In the genomic region with DNA sequence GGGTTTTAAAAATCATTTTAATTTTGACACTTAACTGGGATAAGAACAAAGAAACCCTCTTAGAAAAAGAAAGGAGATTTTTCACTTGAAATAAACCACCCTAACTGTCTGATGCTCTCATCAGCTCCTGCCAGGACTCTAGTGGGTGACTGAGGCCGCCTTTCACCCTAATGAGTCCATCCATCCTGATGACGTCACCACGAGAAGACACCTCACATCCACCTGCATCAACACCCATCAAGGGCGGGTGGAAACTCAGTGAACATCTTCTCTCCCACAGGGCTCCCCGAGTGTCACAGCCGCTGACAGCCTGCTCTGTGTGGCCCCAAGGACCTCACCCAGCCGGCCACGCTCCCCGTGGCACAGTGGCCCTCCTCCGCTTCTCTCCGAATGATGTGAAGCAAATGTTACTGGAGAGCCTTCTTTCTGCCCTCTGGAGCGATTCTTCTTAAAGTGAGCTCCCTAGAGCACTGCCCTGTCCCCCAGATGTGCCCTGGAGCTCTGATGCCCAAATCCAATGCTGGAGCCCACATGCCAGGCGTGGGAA, we compare ENCODE assay signal across 22 cellular contexts.
DNase-seq lines count a peak whose midpoint lies in the region; ATAC-seq, FAIRE-seq and TF ChIP-seq lines count a peak whose summit lies in the region.
"Had no signal": no experiment of that assay in that cellular context is flagged by ENCODE, and none has a peak within 500 bp of the region (broad histone marks: within the 10 kb centered on the region; RNA-seq: fewer than 3 reads in every experiment).

No MANE protein-coding gene starts in this region.

- 19% methylated on average over 12 of the region's 13 CpGs for WGBS in HepG2 (ENCODE audit: low lambda C conversion rate)
- WGBS in right lobe of liver (ENCODE audit: insufficient coverage, low coverage, low lambda C conversion rate, missing lambda C conversion rate): 51% methylated on average over 10 of the region's 13 CpGs
- no CpG with 5 or more reads among the region's 13 CpGs for WGBS in neuronal stem cell (ENCODE audit: extremely low coverage in 2 of 2, insufficient read length in 2 of 2, insufficient replicate concordance in 1 of 2), 2 donors

- DNase-seq in HepG2 (ENCODE audit: low spot score) (no peak), right lobe of liver (no peak), neuronal stem cell (ENCODE audit: low spot score) (no peak), RCC 7860 (ENCODE audit: low spot score) (no peak), kidney (no peak)
- DNase-seq: 8988T; ACHN; AML-193; BE2C; CD4-positive, alpha-beta T cell; CD8-positive, alpha-beta memory T cell; DMS 273 treated with DMSO at 0.1 percent for 48 hours; DMS79; GM23248 had no signal

- no peak overlapping the region for H3K14ac ChIP-seq in neuronal stem cell (ENCODE audit: low read length)

- H3K4me1 ChIP-seq in HepG2 (ENCODE audit: insufficient read depth, low read length) (no peaks in the 10 kb centered on the region), right lobe of liver (no peaks in the 10 kb centered on the region), neuronal stem cell (ENCODE audit: control insufficient read depth in 2 of 2, insufficient read depth in 1 of 2, low read depth in 1 of 2, low read length in 2 of 2) (peaks cover 5 to 14% of the 10 kb centered on the region in 2 donors), kidney (ENCODE audit: control insufficient read depth in 1 of 2, insufficient read depth in 1 of 2, low read depth in 1 of 2, low read length in 2 of 2) (no peaks in the 10 kb centered on the region)
- H3K4me1 ChIP-seq: A549, BE2C, HAP-1 had no signal

- no peak overlapping the region for H4K8ac ChIP-seq in neuronal stem cell (ENCODE audit: low read depth, low read length)

- H4K91ac ChIP-seq in neuronal stem cell (ENCODE audit: low read depth, low read length, poor library complexity): peak overlapping the region; percentile 80

- H3K9ac ChIP-seq in HepG2 (ENCODE audit: insufficient read depth, low read depth, low read length) (no peak overlapping the region), neuronal stem cell (ENCODE audit: low read depth, low read length, poor library complexity) (no peak overlapping the region), kidney (ENCODE audit: low read length in 2 of 2) (no peak overlapping the region)
- H3K9ac ChIP-seq: BLaER1 treated with 17β-estradiol and CSF1 and Interleukin-3, amounts not matched to agents 10 nM and 100 nM; GM23248 had no signal

- peak overlapping the region; percentile 80 for H2AK5ac ChIP-seq in neuronal stem cell (ENCODE audit: low read depth, low read length)

- TF ChIP-seq POLR2A in HepG2 (IDR thresholded peaks at IDR 0.05; ENCODE audit: insufficient read depth in 1 of 2, low read depth in 2 of 2, low read length in 2 of 2) (no peak), right lobe of liver (IDR thresholded peaks at IDR 0.05) (no peak)

- H3K23ac ChIP-seq in neuronal stem cell (ENCODE audit: low read depth, low read length, poor library complexity): no peak overlapping the region

- no peaks in the 10 kb centered on the region for H3K27me3 ChIP-seq in HepG2 (ENCODE audit: control insufficient read depth in 1 of 2, insufficient read depth in 2 of 2, low read length in 2 of 2)
- H3K27me3 ChIP-seq in right lobe of liver: no peaks in the 10 kb centered on the region
- no peaks in the 10 kb centered on the region for H3K27me3 ChIP-seq in neuronal stem cell (ENCODE audit: control insufficient read depth in 3 of 3, insufficient read depth in 3 of 3, low read depth in 1 of 3, low read length in 3 of 3)
- H3K27me3 ChIP-seq: BE2C had no signal

- H2BK15ac ChIP-seq in neuronal stem cell (ENCODE audit: low read length): no peak overlapping the region

- intact Hi-C loops in HepG2 (cut with micrococcal nuclease; ENCODE audit: unreplicated experiment) (no loop called here), right lobe of liver (cut with DNase I) (no loop called here), kidney (cut with DNase I) (no loop called here)

- H2BK5ac ChIP-seq in neuronal stem cell (ENCODE audit: low read length): peak overlapping the region; percentile 16

- in situ Hi-C loops in HepG2 (cut with HindIII; ENCODE audit: extremely low pct_ligation_motif_present, low pct_unique_long_range_greater_than_20kb): no loop called here

- no peak overlapping the region for H3K27ac ChIP-seq in HepG2 (ENCODE audit: extremely low read length, insufficient read depth, low read length)
- no peak overlapping the region for H3K27ac ChIP-seq in right lobe of liver
- peak overlapping the region; percentile 100 for H3K27ac ChIP-seq in KOPT-K1 (ENCODE audit: low read depth, low read length, poor library complexity, severe bottlenecking)
- no peak overlapping the region for H3K27ac ChIP-seq in neuronal stem cell (replicated peaks; ENCODE audit: low read length)
- H3K27ac ChIP-seq in kidney (ENCODE audit: low read depth in 2 of 2, low read length in 2 of 2): no peak overlapping the region
- H3K27ac ChIP-seq: A549, GM23248 had no signal

- no peak for TF ChIP-seq CTCF in HepG2 (CRISPR knock-in tag; IDR thresholded peaks at IDR 0.05)
- no peak for TF ChIP-seq CTCF in right lobe of liver (IDR thresholded peaks at IDR 0.05)
- no peak for TF ChIP-seq CTCF in kidney (IDR thresholded peaks at IDR 0.05; ENCODE audit: borderline replicate concordance, extremely low read depth, insufficient read depth)

- H3K36me3 ChIP-seq in HepG2 (replicated peaks in 1 of 2; ENCODE audit: control insufficient read depth in 1 of 2, insufficient read depth in 2 of 2, low read length in 2 of 2) (no peaks in the 10 kb centered on the region), right lobe of liver (no peaks in the 10 kb centered on the region), KOPT-K1 (ENCODE audit: insufficient read depth, low read length) (no peaks in the 10 kb centered on the region), neuronal stem cell (replicated peaks in 1 of 2; ENCODE audit: control insufficient read depth in 2 of 2, insufficient read depth in 2 of 2, low read length in 2 of 2) (no peaks in the 10 kb centered on the region), kidney (ENCODE audit: control insufficient read depth in 1 of 2, insufficient read depth in 2 of 2, low read length in 2 of 2) (no peaks in the 10 kb centered on the region)
- H3K36me3 ChIP-seq: BE2C; BLaER1 treated with 17β-estradiol and CSF1 and Interleukin-3, amounts not matched to agents 10 nM and 100 nM; HAP-1 had no signal

- H3K79me2 ChIP-seq in HepG2 (ENCODE audit: insufficient read depth, low read length): no peaks in the 10 kb centered on the region

- no peak overlapping the region for H2AFZ ChIP-seq in HepG2 (ENCODE audit: low read length)
- H2AFZ ChIP-seq in neuronal stem cell (ENCODE audit: low read length): no peak overlapping the region
- H2AFZ ChIP-seq: GM23248 had no signal

- no peak for TF ChIP-seq RAD21 in HepG2 (CRISPR knock-in tag; IDR thresholded peaks at IDR 0.05)

- H3K9me3 ChIP-seq in HepG2 (ENCODE audit: low read length) (peaks cover 82% of the 10 kb centered on the region), right lobe of liver (no peaks in the 10 kb centered on the region), KOPT-K1 (ENCODE audit: insufficient read depth, low read length, poor library complexity, severe bottlenecking) (peaks cover 6% of the 10 kb centered on the region), neuronal stem cell (replicated peaks in 1 of 2; ENCODE audit: control insufficient read depth in 2 of 2, insufficient read depth in 1 of 2, low read depth in 1 of 2, low read length in 2 of 2) (peaks cover 0 to 9% of the 10 kb centered on the region in 2 donors), kidney (ENCODE audit: control insufficient read depth in 1 of 2, low read length in 2 of 2) (no peaks in the 10 kb centered on the region)
- H3K9me3 ChIP-seq: A549, HAP-1 had no signal

- BruUV-seq in HepG2 (replicated peaks; lab: Mats Ljungman, UMichigan): no TSS peak

- no peaks in the 10 kb centered on the region for H4K20me1 ChIP-seq in HepG2 (ENCODE audit: insufficient read depth, low read length)
- H4K20me1 ChIP-seq: BLaER1 treated with 17β-estradiol and CSF1 and Interleukin-3, amounts not matched to agents 10 nM and 100 nM had no signal

- CTCF ChIA-PET in HepG2 (lab: Yijun Ruan, JAX; ENCODE audit: low intra/inter-chr PET ratio, low total read pairs): no interaction called here

- ATAC-seq in HepG2 (no peak), right lobe of liver (no peak)
- ATAC-seq: A549 had no signal

- no peak overlapping the region for H3K4me2 ChIP-seq in HepG2 (ENCODE audit: low read depth, low read length)
- no peak overlapping the region for H3K4me2 ChIP-seq in neuronal stem cell (ENCODE audit: insufficient read depth, low read length, poor library complexity, severe bottlenecking)
- H3K4me2 ChIP-seq: A549 had no signal

- H2BK120ac ChIP-seq in neuronal stem cell (ENCODE audit: low read depth, low read length): peak overlapping the region; percentile 63

- TF ChIP-seq EP300 in HepG2 (IDR thresholded peaks at IDR 0.05; ENCODE audit: low read depth in 2 of 2, low read length in 2 of 2) (no peak), HepG2 (CRISPR knock-in tag; IDR thresholded peaks at IDR 0.05; ENCODE audit: borderline replicate concordance) (no peak)

- H3K4me3 ChIP-seq in HepG2 (replicated peaks in 1 of 3; ENCODE audit: insufficient read depth in 1 of 3, low read depth in 2 of 3, low read length in 3 of 3) (no peak overlapping the region), right lobe of liver (no peak overlapping the region), neuronal stem cell (ENCODE audit: low read length in 2 of 2) (no peak overlapping the region), kidney (ENCODE audit: low read length in 2 of 2) (no peak overlapping the region)
- H3K4me3 ChIP-seq: A549; BLaER1 treated with 17β-estradiol and CSF1 and Interleukin-3, amounts not matched to agents 10 nM and 100 nM; GM23248; HAP-1 had no signal

- H3K4ac ChIP-seq in neuronal stem cell (ENCODE audit: low read length): no peak overlapping the region

- FAIRE-seq in HepG2 (lab: Jason Lieb, UNC) (no peak), RCC 7860 (lab: Jason Lieb, UNC) (no peak), kidney (lab: Jason Lieb, UNC) (no peak)
- FAIRE-seq: A549, D721Med, G401.6, GM12892, GM19239 had no signal

- no peaks in the 10 kb centered on the region for H3K79me1 ChIP-seq in neuronal stem cell (ENCODE audit: low read depth, low read length)

- H2BK12ac ChIP-seq in neuronal stem cell (ENCODE audit: low read length): peak overlapping the region; percentile 47

- peak overlapping the region; percentile 89 for H3K18ac ChIP-seq in neuronal stem cell (ENCODE audit: low read length)

- POLR2A ChIA-PET in HepG2 (lab: Yijun Ruan, JAX): no interaction called here

TF ChIP-seq in HepG2, 621 proteins besides CTCF, POLR2A, EP300 and RAD21 (continues in another document):
- TF ChIP-seq KMT2B (CRISPR knock-in tag; IDR thresholded peaks at IDR 0.05) (no peak), ATF7 (IDR thresholded peaks at IDR 0.05) (peak; percentile 97), ATF7 (CRISPR knock-in tag; IDR thresholded peaks at IDR 0.05) (no peak), MTA1 (CRISPR knock-in tag; IDR thresholded peaks at IDR 0.05; ENCODE audit: borderline replicate concordance) (no peak), CREB1 (IDR thresholded peaks at IDR 0.05) (peak; percentile 97), CREB1 (CRISPR knock-in tag; IDR thresholded peaks at IDR 0.05) (no peak)
